1 cellular context compared by ENCODE assay signal in the genomic region with DNA sequence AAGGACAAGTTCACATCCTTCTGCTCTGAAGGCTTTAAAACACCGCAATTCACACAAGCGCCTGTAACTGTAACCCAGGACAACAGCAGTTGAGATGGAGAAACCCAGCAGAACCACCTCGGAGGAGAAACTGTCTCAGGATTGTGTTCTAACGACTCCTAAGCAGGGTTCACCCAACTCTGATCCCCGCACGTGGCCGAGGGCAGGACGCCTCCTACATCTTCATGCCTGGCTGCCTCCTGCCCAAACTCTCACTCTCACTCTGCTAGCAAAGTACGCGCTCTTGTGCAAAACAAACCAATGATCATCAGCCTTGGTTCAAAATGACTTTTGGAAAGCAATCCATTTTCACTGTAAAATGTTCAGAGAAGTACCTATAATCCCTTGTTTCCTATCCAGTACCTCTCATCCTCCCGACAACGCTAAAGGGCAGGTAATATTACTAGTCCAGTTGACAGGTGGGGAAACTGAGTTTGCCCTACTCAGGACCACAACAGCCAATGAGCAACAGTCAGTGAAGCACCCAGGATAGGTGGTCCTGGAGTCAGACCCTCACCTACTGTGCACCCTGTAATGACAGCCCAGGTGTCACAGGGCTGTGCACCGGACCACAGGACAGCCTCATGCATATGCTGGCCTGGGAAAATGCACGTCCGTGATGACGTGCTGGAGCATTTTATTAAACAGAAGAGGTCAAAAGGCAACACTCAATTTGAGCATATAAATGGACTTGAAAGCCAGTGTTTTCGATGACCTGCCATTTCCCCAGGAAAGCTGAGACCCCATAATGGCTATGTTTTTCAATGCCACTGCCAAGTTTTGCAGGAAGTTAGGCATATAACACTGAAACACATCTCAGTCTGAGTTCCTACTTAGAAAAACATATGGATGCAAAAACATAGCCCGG.
TF ChIP-seq lines count a peak whose summit lies in the region.

No MANE protein-coding gene starts in this region.

TF ChIP-seq in K562, 482 proteins besides CTCF, POLR2A, EP300 and RAD21:
- no peak for TF ChIP-seq ARHGAP35 (IDR thresholded peaks at IDR 0.05; ENCODE audit: partially characterized antibody)
- no peak for TF ChIP-seq NFIC (IDR thresholded peaks at IDR 0.05)
- TF ChIP-seq PHF21A (IDR thresholded peaks at IDR 0.05; ENCODE audit: borderline replicate concordance, low read depth): no peak
- TF ChIP-seq ZNF695 (CRISPR knock-in tag; IDR thresholded peaks at IDR 0.05): no peak
- TF ChIP-seq ZBTB17 (CRISPR knock-in tag; IDR thresholded peaks at IDR 0.05): peak; percentile 54; the same call in 1 of the 2 replicates
- no peak for TF ChIP-seq NR2C2 (CRISPR knock-in tag; IDR thresholded peaks at IDR 0.05)
- TF ChIP-seq NR2C2 (tag; IDR thresholded peaks at IDR 0.05): no peak
- no peak for TF ChIP-seq XRCC5 (IDR thresholded peaks at IDR 0.05; ENCODE audit: low read depth, low read length)
- no peak for TF ChIP-seq MXI1 (IDR thresholded peaks at IDR 0.05; ENCODE audit: low read depth, low read length)
- TF ChIP-seq CCAR2 (IDR thresholded peaks at IDR 0.05; ENCODE audit: low read depth, low read length): no peak
- TF ChIP-seq, protein P1, sequence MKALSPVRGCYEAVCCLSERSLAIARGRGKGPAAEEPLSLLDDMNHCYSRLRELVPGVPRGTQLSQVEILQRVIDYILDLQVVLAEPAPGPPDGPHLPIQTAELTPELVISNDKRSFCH (CRISPR knock-in tag; IDR thresholded peaks at IDR 0.05): no peak
- TF ChIP-seq, protein P1 (tag; IDR thresholded peaks at IDR 0.05): no peak
- no peak for TF ChIP-seq PHB (CRISPR knock-in tag; IDR thresholded peaks at IDR 0.05)
- no peak for TF ChIP-seq GABPA (tag; conservative IDR thresholded peaks at IDR 0.05; ENCODE audit: low read depth)
- TF ChIP-seq DDX20 (tag; IDR thresholded peaks at IDR 0.05; ENCODE audit: low read depth): no peak
- TF ChIP-seq FOXM1 (IDR thresholded peaks at IDR 0.05; ENCODE audit: low read depth): no peak
- TF ChIP-seq FOXM1 (CRISPR knock-in tag; IDR thresholded peaks at IDR 0.05; ENCODE audit: low read depth): no peak
- TF ChIP-seq, protein P2, sequence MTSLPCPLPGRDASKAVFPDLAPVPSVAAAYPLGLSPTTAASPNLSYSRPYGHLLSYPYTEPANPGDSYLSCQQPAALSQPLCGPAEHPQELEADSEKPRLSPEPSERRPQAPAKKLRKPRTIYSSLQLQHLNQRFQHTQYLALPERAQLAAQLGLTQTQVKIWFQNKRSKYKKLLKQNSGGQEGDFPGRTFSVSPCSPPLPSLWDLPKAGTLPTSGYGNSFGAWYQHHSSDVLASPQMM (CRISPR knock-in tag; IDR thresholded peaks at IDR 0.05): no peak
- no peak for TF ChIP-seq CBFB (CRISPR knock-in tag; IDR thresholded peaks at IDR 0.05)
- no peak for TF ChIP-seq SMAD4 (CRISPR knock-in tag; conservative IDR thresholded peaks at IDR 0.05)
- no peak for TF ChIP-seq ZNF551 (CRISPR knock-in tag; IDR thresholded peaks at IDR 0.05)
- no peak for TF ChIP-seq SP1 (CRISPR knock-in tag; IDR thresholded peaks at IDR 0.05)
- no peak for TF ChIP-seq ZNF253 (CRISPR knock-in tag; conservative IDR thresholded peaks at IDR 0.05)
- no peak for TF ChIP-seq NCOA2 (IDR thresholded peaks at IDR 0.05; ENCODE audit: partially characterized antibody in 2 of 2)
- TF ChIP-seq ZNF316 (IDR thresholded peaks at IDR 0.05): no peak
- TF ChIP-seq EWSR1 (IDR thresholded peaks at IDR 0.05; ENCODE audit: borderline replicate concordance, low read depth, partially characterized antibody): no peak
- TF ChIP-seq, protein P3, sequence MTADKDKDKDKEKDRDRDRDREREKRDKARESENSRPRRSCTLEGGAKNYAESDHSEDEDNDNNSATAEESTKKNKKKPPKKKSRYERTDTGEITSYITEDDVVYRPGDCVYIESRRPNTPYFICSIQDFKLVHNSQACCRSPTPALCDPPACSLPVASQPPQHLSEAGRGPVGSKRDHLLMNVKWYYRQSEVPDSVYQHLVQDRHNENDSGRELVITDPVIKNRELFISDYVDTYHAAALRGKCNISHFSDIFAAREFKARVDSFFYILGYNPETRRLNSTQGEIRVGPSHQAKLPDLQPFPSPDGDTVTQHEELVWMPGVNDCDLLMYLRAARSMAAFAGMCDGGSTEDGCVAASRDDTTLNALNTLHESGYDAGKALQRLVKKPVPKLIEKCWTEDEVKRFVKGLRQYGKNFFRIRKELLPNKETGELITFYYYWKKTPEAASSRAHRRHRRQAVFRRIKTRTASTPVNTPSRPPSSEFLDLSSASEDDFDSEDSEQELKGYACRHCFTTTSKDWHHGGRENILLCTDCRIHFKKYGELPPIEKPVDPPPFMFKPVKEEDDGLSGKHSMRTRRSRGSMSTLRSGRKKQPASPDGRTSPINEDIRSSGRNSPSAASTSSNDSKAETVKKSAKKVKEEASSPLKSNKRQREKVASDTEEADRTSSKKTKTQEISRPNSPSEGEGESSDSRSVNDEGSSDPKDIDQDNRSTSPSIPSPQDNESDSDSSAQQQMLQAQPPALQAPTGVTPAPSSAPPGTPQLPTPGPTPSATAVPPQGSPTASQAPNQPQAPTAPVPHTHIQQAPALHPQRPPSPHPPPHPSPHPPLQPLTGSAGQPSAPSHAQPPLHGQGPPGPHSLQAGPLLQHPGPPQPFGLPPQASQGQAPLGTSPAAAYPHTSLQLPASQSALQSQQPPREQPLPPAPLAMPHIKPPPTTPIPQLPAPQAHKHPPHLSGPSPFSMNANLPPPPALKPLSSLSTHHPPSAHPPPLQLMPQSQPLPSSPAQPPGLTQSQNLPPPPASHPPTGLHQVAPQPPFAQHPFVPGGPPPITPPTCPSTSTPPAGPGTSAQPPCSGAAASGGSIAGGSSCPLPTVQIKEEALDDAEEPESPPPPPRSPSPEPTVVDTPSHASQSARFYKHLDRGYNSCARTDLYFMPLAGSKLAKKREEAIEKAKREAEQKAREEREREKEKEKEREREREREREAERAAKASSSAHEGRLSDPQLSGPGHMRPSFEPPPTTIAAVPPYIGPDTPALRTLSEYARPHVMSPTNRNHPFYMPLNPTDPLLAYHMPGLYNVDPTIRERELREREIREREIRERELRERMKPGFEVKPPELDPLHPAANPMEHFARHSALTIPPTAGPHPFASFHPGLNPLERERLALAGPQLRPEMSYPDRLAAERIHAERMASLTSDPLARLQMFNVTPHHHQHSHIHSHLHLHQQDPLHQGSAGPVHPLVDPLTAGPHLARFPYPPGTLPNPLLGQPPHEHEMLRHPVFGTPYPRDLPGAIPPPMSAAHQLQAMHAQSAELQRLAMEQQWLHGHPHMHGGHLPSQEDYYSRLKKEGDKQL (CRISPR knock-in tag; IDR thresholded peaks at IDR 0.05; ENCODE audit: borderline replicate concordance): no peak
- no peak for TF ChIP-seq ETV6 (IDR thresholded peaks at IDR 0.05; ENCODE audit: borderline replicate concordance in 1 of 2, low read depth in 2 of 2, low read length in 1 of 2)
- no peak for TF ChIP-seq ETV6 (CRISPR knock-in tag; IDR thresholded peaks at IDR 0.05; ENCODE audit: borderline replicate concordance)
- TF ChIP-seq RAD51 (IDR thresholded peaks at IDR 0.05; ENCODE audit: borderline replicate concordance, low read depth): no peak
- TF ChIP-seq, protein P4, sequence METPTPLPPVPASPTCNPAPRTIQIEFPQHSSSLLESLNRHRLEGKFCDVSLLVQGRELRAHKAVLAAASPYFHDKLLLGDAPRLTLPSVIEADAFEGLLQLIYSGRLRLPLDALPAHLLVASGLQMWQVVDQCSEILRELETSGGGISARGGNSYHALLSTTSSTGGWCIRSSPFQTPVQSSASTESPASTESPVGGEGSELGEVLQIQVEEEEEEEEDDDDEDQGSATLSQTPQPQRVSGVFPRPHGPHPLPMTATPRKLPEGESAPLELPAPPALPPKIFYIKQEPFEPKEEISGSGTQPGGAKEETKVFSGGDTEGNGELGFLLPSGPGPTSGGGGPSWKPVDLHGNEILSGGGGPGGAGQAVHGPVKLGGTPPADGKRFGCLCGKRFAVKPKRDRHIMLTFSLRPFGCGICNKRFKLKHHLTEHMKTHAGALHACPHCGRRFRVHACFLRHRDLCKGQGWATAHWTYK (CRISPR knock-in tag; IDR thresholded peaks at IDR 0.05): 0 out of 2 replicates have a peak, but pooled peaks have one; percentile 16
- TF ChIP-seq LCOR (CRISPR knock-in tag; IDR thresholded peaks at IDR 0.05): no peak
- no peak for TF ChIP-seq ETV1 (tag; conservative IDR thresholded peaks at IDR 0.05; ENCODE audit: low read depth)
- no peak for TF ChIP-seq CBFA2T3 (IDR thresholded peaks at IDR 0.05)
- no peak for TF ChIP-seq ILF3 (IDR thresholded peaks at IDR 0.05; ENCODE audit: borderline replicate concordance)
- TF ChIP-seq, protein P5, sequence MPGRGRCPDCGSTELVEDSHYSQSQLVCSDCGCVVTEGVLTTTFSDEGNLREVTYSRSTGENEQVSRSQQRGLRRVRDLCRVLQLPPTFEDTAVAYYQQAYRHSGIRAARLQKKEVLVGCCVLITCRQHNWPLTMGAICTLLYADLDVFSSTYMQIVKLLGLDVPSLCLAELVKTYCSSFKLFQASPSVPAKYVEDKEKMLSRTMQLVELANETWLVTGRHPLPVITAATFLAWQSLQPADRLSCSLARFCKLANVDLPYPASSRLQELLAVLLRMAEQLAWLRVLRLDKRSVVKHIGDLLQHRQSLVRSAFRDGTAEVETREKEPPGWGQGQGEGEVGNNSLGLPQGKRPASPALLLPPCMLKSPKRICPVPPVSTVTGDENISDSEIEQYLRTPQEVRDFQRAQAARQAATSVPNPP (IDR thresholded peaks at IDR 0.05; ENCODE audit: borderline replicate concordance, insufficient read depth, insufficient read length): no peak
- TF ChIP-seq, protein P6, sequence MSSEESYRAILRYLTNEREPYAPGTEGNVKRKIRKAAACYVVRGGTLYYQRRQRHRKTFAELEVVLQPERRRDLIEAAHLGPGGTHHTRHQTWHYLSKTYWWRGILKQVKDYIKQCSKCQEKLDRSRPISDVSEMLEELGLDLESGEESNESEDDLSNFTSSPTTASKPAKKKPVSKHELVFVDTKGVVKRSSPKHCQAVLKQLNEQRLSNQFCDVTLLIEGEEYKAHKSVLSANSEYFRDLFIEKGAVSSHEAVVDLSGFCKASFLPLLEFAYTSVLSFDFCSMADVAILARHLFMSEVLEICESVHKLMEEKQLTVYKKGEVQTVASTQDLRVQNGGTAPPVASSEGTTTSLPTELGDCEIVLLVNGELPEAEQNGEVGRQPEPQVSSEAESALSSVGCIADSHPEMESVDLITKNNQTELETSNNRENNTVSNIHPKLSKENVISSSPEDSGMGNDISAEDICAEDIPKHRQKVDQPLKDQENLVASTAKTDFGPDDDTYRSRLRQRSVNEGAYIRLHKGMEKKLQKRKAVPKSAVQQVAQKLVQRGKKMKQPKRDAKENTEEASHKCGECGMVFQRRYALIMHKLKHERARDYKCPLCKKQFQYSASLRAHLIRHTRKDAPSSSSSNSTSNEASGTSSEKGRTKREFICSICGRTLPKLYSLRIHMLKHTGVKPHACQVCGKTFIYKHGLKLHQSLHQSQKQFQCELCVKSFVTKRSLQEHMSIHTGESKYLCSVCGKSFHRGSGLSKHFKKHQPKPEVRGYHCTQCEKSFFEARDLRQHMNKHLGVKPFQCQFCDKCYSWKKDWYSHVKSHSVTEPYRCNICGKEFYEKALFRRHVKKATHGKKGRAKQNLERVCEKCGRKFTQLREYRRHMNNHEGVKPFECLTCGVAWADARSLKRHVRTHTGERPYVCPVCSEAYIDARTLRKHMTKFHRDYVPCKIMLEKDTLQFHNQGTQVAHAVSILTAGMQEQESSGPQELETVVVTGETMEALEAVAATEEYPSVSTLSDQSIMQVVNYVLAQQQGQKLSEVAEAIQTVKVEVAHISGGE (CRISPR knock-in tag; IDR thresholded peaks at IDR 0.05): 0 out of 6 replicates have a peak, but pooled peaks of 1 of the 3 experiments have one; percentile 21
- TF ChIP-seq, protein P7, sequence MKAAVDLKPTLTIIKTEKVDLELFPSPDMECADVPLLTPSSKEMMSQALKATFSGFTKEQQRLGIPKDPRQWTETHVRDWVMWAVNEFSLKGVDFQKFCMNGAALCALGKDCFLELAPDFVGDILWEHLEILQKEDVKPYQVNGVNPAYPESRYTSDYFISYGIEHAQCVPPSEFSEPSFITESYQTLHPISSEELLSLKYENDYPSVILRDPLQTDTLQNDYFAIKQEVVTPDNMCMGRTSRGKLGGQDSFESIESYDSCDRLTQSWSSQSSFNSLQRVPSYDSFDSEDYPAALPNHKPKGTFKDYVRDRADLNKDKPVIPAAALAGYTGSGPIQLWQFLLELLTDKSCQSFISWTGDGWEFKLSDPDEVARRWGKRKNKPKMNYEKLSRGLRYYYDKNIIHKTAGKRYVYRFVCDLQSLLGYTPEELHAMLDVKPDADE (conservative IDR thresholded peaks at IDR 0.05; ENCODE audit: control insufficient read depth, low read depth, low read length): 0 out of 2 replicates have a peak, but pooled peaks have one; percentile 23
- TF ChIP-seq TRIM24 (IDR thresholded peaks at IDR 0.05): no peak
- TF ChIP-seq RFX7 (CRISPR knock-in tag; IDR thresholded peaks at IDR 0.05): no peak
- no peak for TF ChIP-seq SMC3 (conservative IDR thresholded peaks at IDR 0.05; ENCODE audit: insufficient read depth, low read depth, low read length)
- TF ChIP-seq POLR2G (IDR thresholded peaks at IDR 0.05; ENCODE audit: low read depth, low read length): no peak
- TF ChIP-seq GABPB1 (CRISPR knock-in tag; IDR thresholded peaks at IDR 0.05): no peak
- TF ChIP-seq ZFX (CRISPR knock-in tag; IDR thresholded peaks at IDR 0.05): peak; percentile 2
- TF ChIP-seq, protein P8, sequence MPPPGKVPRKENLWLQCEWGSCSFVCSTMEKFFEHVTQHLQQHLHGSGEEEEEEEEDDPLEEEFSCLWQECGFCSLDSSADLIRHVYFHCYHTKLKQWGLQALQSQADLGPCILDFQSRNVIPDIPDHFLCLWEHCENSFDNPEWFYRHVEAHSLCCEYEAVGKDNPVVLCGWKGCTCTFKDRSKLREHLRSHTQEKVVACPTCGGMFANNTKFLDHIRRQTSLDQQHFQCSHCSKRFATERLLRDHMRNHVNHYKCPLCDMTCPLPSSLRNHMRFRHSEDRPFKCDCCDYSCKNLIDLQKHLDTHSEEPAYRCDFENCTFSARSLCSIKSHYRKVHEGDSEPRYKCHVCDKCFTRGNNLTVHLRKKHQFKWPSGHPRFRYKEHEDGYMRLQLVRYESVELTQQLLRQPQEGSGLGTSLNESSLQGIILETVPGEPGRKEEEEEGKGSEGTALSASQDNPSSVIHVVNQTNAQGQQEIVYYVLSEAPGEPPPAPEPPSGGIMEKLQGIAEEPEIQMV (tag; conservative IDR thresholded peaks at IDR 0.05; ENCODE audit: low read depth): no peak
